ENCODE assay signal across 1 cellular context in the genomic region with DNA sequence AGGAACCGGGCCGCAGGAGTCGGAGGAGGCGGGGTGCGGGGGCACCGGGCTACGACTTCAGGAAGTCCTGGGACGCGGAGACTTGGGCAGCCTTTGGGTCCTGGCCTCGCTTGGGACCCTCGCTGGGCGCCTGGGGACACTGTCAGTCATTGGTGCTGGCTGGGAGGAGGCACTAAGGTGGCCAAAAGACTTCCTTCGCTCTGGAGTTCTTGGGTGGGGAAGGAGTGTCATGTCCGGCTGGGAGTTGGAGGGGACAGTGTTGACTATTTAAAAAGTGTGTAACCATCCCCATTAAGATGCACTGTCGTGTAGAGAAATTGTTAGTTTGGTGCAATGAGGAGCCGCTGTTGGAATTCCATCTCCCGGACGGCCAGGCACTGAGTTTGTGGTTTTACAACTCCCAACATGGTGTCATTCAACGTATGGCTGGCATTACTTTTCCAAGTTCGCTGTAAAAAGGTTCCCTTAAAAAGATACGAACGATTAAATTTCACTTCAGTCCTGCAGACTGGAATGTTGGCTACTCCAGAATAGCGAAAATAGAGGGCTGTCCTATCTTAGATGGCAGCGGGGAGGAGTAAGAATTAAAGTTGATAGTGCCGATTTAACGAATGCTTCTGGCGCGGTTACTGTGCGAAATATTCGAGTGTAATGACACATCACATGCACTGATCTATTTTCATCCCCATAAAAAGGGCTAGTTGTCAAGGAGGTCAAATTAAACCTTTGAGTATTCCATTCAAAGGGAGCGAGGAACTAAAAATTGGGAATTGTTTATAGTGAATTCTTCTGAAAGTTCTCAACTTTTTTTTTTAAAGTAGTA.
TF ChIP-seq lines count a peak whose summit lies in the region.

No MANE protein-coding gene starts in this region.

TF ChIP-seq in IMR-90, 13 proteins besides CTCF, POLR2A, EP300 and RAD21:
- TF ChIP-seq FOS (IDR thresholded peaks at IDR 0.05; ENCODE audit: low read depth, low read length) (no peak), SMC3 (IDR thresholded peaks at IDR 0.05; ENCODE audit: low read depth, low read length) (no peak), RFX5 (IDR thresholded peaks at IDR 0.05; ENCODE audit: low read depth, low read length) (no peak), NFE2L2 (IDR thresholded peaks at IDR 0.05; ENCODE audit: low read depth, low read length) (no peak), RCOR1 (IDR thresholded peaks at IDR 0.05; ENCODE audit: insufficient replicate concordance, low read length) (no peak), CEBPB (IDR thresholded peaks at IDR 0.05; ENCODE audit: low read depth, low read length) (no peak), BHLHE40 (IDR thresholded peaks at IDR 0.05; ENCODE audit: low read depth, low read length) (no peak)
